8 cellular contexts compared by ENCODE assay signal in the genomic region with DNA sequence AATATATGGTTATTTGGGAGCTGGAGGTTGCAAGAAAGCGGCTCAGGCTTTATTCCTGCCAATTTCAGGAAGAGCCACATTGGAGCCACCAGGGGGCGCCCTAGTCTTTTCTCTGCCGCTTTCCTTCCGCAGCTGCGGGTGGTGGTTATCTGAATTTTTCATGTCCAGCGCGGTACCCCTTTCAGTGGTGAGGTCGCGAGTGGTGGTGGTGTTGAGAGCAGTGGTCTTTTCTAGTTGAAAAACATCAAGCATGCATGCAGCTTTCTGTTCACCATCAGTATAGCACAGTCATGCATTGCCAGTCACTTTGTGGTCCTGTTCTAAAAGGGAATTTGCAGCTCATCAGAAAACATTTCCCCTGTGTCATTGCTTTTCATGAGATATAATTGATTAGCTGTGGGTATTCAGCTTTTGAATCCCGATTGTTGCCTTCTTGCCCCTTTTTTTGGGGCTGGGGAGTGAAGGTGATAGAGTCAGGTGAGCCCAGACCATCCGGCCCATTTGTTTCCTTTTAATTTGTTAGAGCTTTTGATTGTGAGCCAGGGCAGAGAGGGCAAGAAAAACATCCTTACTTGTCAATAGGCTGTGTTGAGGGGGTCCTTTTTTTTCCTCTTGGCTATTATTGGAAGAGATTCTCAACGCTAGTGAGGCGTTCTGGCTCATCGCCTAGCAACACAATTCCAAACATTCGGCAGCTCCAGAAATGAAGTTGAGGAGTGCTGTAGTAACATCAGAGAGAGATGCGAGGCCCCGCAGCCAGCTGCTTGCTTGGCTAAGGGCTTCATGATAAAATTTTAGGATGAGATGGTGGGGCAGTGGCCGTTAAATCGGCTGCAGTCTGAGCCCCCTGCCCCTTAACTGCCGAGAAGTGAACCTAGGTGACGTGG.
DNase-seq lines count a peak whose midpoint lies in the region; ATAC-seq and TF ChIP-seq lines count a peak whose summit lies in the region.

No MANE protein-coding gene starts in this region.

- H3K4me1 Mint-ChIP-seq in activated T-cell treated with anti-CD3 and anti-CD28 coated beads, Interleukin-2, amount 50 U/mL, for 72 hours (ENCODE audit: low read depth), result peaks cover 9% of the 10 kb centered on the region

- H3K9me2 ChIP-seq in PC-3 (replicated peaks; ENCODE audit: low read length), result no peaks in the 10 kb centered on the region
- no peaks in the 10 kb centered on the region for H3K9me2 ChIP-seq in neural cell (ENCODE audit: insufficient read depth, low read length)

- CTCF ChIA-PET in PC-3 (lab: Charles Lee), result interaction anchor here (0.5 to 1.7 kb wide), 9 partner anchors 14 to 741 kb away, joined by 3 to 22 read pairs (median 3); no protein-coding TSS in a partner anchor

- H3K27me3 Mint-ChIP-seq in activated T-cell treated with anti-CD3 and anti-CD28 coated beads, Interleukin-2, amount 50 U/mL, for 72 hours (ENCODE audit: low read depth), result no peaks in the 10 kb centered on the region

- no peaks in the 10 kb centered on the region for H3K36me3 Mint-ChIP-seq in activated T-cell treated with anti-CD3 and anti-CD28 coated beads, Interleukin-2, amount 50 U/mL, for 72 hours (ENCODE audit: insufficient read depth in 2 of 2)

- H3K4me2 ChIP-seq in PC-3 (ENCODE audit: low read length) (peak overlapping the region; percentile 46; the same call in 1 of the 2 replicates), neural cell (ENCODE audit: low read length) (peak overlapping the region; percentile 21)

- POLR2A ChIA-PET in PC-3 (lab: Charles Lee; ENCODE audit: unreplicated experiment), result interaction anchor here (0.6 kb wide), 1 partner anchor 246 kb away, joined by 3 read pairs; no protein-coding TSS in a partner anchor

- peak; percentile 18 for DNase-seq in HS-5 (ENCODE audit: low read depth)
- peak; percentile 58 for DNase-seq in PC-3
- DNase-seq in activated T-cell treated with anti-CD3 and anti-CD28 coated beads, Interleukin-2, amount 50 U/mL, for 72 hours, result peak; percentile 64 to 72
- DNase-seq in fibroblast of gingiva (ENCODE audit: low read depth), result peak; percentile 52
- DNase-seq in stromal cell of bone marrow (ENCODE audit: low read depth), result peak; percentile 49

- H3K27ac ChIP-seq in C4-2B (no peak overlapping the region), PC-3 (ENCODE audit: low read length) (no peak overlapping the region), neural cell (ENCODE audit: low read length) (peak overlapping the region; percentile 4)

- peak; percentile 98 for TF ChIP-seq RAD21 in neural cell (conservative IDR thresholded peaks at IDR 0.05)

- H3K36me3 ChIP-seq in PC-3 (ENCODE audit: low read depth, low read length) (no peaks in the 10 kb centered on the region), neural cell (ENCODE audit: insufficient read depth, low read length) (no peaks in the 10 kb centered on the region)

- H2AFZ ChIP-seq in PC-3 (ENCODE audit: low read length), result no peak overlapping the region
- H2AFZ ChIP-seq in neural cell (ENCODE audit: low read depth, low read length), result no peak overlapping the region

- H3K4me3 Mint-ChIP-seq in activated T-cell treated with anti-CD3 and anti-CD28 coated beads, Interleukin-2, amount 50 U/mL, for 72 hours, result peak overlapping the region; percentile 7 to 55

- H4K20me1 ChIP-seq in PC-3 (ENCODE audit: low read length), result no peaks in the 10 kb centered on the region
- H4K20me1 ChIP-seq in neural cell (ENCODE audit: insufficient read depth), result no peaks in the 10 kb centered on the region

- H3K79me2 ChIP-seq in PC-3 (ENCODE audit: low read length), result no peaks in the 10 kb centered on the region
- H3K79me2 ChIP-seq in neural cell (replicated peaks; ENCODE audit: insufficient read depth, low read length), result no peaks in the 10 kb centered on the region

- H3K9me3 Mint-ChIP-seq in activated T-cell treated with anti-CD3 and anti-CD28 coated beads, Interleukin-2, amount 50 U/mL, for 72 hours, result no peaks in the 10 kb centered on the region

- no peak overlapping the region for H3K27ac Mint-ChIP-seq in activated T-cell treated with anti-CD3 and anti-CD28 coated beads, Interleukin-2, amount 50 U/mL, for 72 hours

- TF ChIP-seq CTCF in C4-2B (conservative IDR thresholded peaks at IDR 0.05) (peak; percentile 96), PC-3 (conservative IDR thresholded peaks at IDR 0.05; ENCODE audit: low read depth, low read length) (peak; percentile 90), neural cell (IDR thresholded peaks at IDR 0.05; ENCODE audit: poor library complexity, severe bottlenecking) (peak; percentile 96)

- no peak for ATAC-seq in PC-3
- ATAC-seq in activated T-cell treated with anti-CD3 and anti-CD28 coated beads, Interleukin-2, amount 50 U/mL, for 72 hours (replicated peaks in 1 of 2), result peak; percentile 23 to 41
- ATAC-seq in HG02571 (IDR thresholded peaks at IDR 0.05; ENCODE audit: unreplicated experiment), result no peak

- H3K4me1 ChIP-seq in PC-3 (ENCODE audit: insufficient read depth, low read length), result peaks cover 29% of the 10 kb centered on the region

- no TSS peak for BruUV-seq in PC-3 (replicated peaks; lab: Mats Ljungman, UMichigan)

- H3K9ac ChIP-seq in PC-3 (ENCODE audit: low read length) (no peak overlapping the region), neural cell (ENCODE audit: low read length) (peak overlapping the region; percentile 6)

- H3K9me3 ChIP-seq in PC-3 (ENCODE audit: low read length) (no peaks in the 10 kb centered on the region), neural cell (ENCODE audit: low read length) (no peaks in the 10 kb centered on the region)

- no peaks in the 10 kb centered on the region for H3F3A ChIP-seq in PC-3 (ENCODE audit: low read length, unreplicated experiment)
- H3F3A ChIP-seq in neural cell (ENCODE audit: insufficient read depth, low read length, poor library complexity, severe bottlenecking), result no peaks in the 10 kb centered on the region

- no peaks in the 10 kb centered on the region for H3K27me3 ChIP-seq in PC-3 (ENCODE audit: low read length)
- H3K27me3 ChIP-seq in neural cell (ENCODE audit: insufficient read depth, low read depth, low read length), result no peaks in the 10 kb centered on the region

- TF ChIP-seq EP300 in neural cell (conservative IDR thresholded peaks at IDR 0.05; ENCODE audit: poor library complexity, severe bottlenecking), result no peak

- H3K4me3 ChIP-seq in PC-3 (ENCODE audit: low read length), result no peak overlapping the region
- H3K4me3 ChIP-seq in neural cell (ENCODE audit: low read length), result peak overlapping the region; percentile 51

- intact Hi-C loops in PC-3 (cut with micrococcal nuclease), result loop anchor here (1.0 to 5.0 kb wide), 3 partner anchors 137 to 246 kb away; no protein-coding TSS in a partner anchor

TF ChIP-seq in neural cell, 6 proteins besides CTCF, POLR2A, EP300 and RAD21:
- no peak for TF ChIP-seq TAF1 (IDR thresholded peaks at IDR 0.05; ENCODE audit: low read depth)
- TF ChIP-seq MXI1 (conservative IDR thresholded peaks at IDR 0.05; ENCODE audit: poor library complexity, severe bottlenecking), result no peak
- TF ChIP-seq EZH2 (IDR thresholded peaks at IDR 0.05; ENCODE audit: borderline replicate concordance, insufficient read depth, low read length, poor library complexity, severe bottlenecking), result no peak
- TF ChIP-seq, protein P1, sequence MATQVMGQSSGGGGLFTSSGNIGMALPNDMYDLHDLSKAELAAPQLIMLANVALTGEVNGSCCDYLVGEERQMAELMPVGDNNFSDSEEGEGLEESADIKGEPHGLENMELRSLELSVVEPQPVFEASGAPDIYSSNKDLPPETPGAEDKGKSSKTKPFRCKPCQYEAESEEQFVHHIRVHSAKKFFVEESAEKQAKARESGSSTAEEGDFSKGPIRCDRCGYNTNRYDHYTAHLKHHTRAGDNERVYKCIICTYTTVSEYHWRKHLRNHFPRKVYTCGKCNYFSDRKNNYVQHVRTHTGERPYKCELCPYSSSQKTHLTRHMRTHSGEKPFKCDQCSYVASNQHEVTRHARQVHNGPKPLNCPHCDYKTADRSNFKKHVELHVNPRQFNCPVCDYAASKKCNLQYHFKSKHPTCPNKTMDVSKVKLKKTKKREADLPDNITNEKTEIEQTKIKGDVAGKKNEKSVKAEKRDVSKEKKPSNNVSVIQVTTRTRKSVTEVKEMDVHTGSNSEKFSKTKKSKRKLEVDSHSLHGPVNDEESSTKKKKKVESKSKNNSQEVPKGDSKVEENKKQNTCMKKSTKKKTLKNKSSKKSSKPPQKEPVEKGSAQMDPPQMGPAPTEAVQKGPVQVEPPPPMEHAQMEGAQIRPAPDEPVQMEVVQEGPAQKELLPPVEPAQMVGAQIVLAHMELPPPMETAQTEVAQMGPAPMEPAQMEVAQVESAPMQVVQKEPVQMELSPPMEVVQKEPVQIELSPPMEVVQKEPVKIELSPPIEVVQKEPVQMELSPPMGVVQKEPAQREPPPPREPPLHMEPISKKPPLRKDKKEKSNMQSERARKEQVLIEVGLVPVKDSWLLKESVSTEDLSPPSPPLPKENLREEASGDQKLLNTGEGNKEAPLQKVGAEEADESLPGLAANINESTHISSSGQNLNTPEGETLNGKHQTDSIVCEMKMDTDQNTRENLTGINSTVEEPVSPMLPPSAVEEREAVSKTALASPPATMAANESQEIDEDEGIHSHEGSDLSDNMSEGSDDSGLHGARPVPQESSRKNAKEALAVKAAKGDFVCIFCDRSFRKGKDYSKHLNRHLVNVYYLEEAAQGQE (IDR thresholded peaks at IDR 0.05; ENCODE audit: borderline replicate concordance), result no peak
- TF ChIP-seq SMC3 (conservative IDR thresholded peaks at IDR 0.05; ENCODE audit: poor library complexity), result peak; percentile 98

Comparison
In these comparisons a context has a peak if more than half of its experiments do, and no peak if none do; other contexts are left out.
1. DNase-seq: peak in every context shown above with its lines; median percentile 68 in activated T-cell treated with anti-CD3 and anti-CD28 coated beads, Interleukin-2, amount 50 U/mL, for 72 hours; 58 in PC-3; 52 in fibroblast of gingiva; 49 in stromal cell of bone marrow; 18 in HS-5.
2. ATAC-seq: peak in activated T-cell treated with anti-CD3 and anti-CD28 coated beads, Interleukin-2, amount 50 U/mL, for 72 hours (2 of 2); none in PC-3 (single experiment) and HG02571 (single experiment).
3. Peak in every context shown above with its lines, with median percentiles within 50 percentile points of each other: CTCF ChIP-seq.